23 cellular contexts compared by ENCODE assay signal in the genomic region with DNA sequence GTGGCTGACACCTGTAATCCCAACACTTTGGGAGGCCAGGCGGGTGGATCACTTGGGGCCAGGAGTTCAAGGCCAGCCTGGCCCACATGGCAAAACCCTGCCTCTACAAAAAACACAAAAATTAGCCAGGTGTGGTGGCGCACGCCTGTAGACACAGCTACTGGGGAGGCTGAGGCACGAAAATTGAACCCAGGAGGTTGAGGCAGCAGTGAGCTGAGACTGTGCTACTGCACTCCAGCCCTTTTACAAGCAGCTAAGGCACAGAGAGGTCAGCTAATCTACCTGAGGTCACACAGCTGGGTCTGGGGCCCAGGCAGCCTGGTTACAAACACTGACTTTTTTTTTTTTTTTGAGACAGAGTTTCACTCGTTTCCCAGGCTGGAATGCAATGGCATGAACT. TPM values are rescaled to one million over a fixed set of nuclear protein-coding genes. Genes with fewer than 3 reads are reported as not detected.
DNase-seq lines count a peak whose midpoint lies in the region; ATAC-seq and TF ChIP-seq lines count a peak whose summit lies in the region.
"Had no signal": no experiment of that assay in that cellular context is flagged by ENCODE, and none has a peak within 500 bp of the region (broad histone marks: within the 10 kb centered on the region; RNA-seq: fewer than 3 reads in every experiment).

No MANE protein-coding gene starts in this region.

- no peak overlapping the region for H2AFZ ChIP-seq in MM.1S (ENCODE audit: low read length)
- H2AFZ ChIP-seq: PC-9 had no signal

- no peak for TF ChIP-seq EP300 in gastroesophageal sphincter (IDR thresholded peaks at IDR 0.05)

- H3K36me3 Mint-ChIP-seq in central memory CD8-positive, alpha-beta T cell (ENCODE audit: insufficient read depth), result peaks cover 13% of the 10 kb centered on the region

- no peaks in the 10 kb centered on the region for H3K27me3 Mint-ChIP-seq in central memory CD8-positive, alpha-beta T cell

- no peak overlapping the region for H3K4me3 Mint-ChIP-seq in central memory CD8-positive, alpha-beta T cell

- H3K9me3 ChIP-seq in left ventricle myocardium inferior (replicated peaks) (no peaks in the 10 kb centered on the region), MM.1S (replicated peaks; ENCODE audit: insufficient read depth, low read length) (no peaks in the 10 kb centered on the region), uterus (no peaks in the 10 kb centered on the region), gastroesophageal sphincter (no peaks in the 10 kb centered on the region)
- H3K9me3 ChIP-seq: HAP-1 had no signal

- no peaks in the 10 kb centered on the region for H3K9me2 ChIP-seq in MM.1S (replicated peaks; ENCODE audit: insufficient read depth, low read length)

- peak overlapping the region; percentile 79 for H3K27ac Mint-ChIP-seq in central memory CD8-positive, alpha-beta T cell (ENCODE audit: low read depth)

- H3K9me3 Mint-ChIP-seq in central memory CD8-positive, alpha-beta T cell, result no peaks in the 10 kb centered on the region

- ATAC-seq in Right ventricle myocardium inferior (no peak), GM18861 (IDR thresholded peaks at IDR 0.05; ENCODE audit: unreplicated experiment) (no peak), gastroesophageal sphincter (no peak)
- ATAC-seq in central memory CD8-positive, alpha-beta T cell (replicated peaks; ENCODE audit: extremely low read depth, poor library complexity, severe bottlenecking), result no peak

- H3K4me3 ChIP-seq in left ventricle myocardium inferior, result no peak overlapping the region
- no peak overlapping the region for H3K4me3 ChIP-seq in MM.1S (ENCODE audit: low read length)
- no peak overlapping the region for H3K4me3 ChIP-seq in uterus
- H3K4me3 ChIP-seq in gastroesophageal sphincter, result no peak overlapping the region
- H3K4me3 ChIP-seq: HAP-1, PC-9 had no signal

- TF ChIP-seq CTCF in left ventricle myocardium inferior (IDR thresholded peaks at IDR 0.05; ENCODE audit: borderline replicate concordance) (no peak), MM.1S (IDR thresholded peaks at IDR 0.05; ENCODE audit: low read length) (no peak), uterus (IDR thresholded peaks at IDR 0.05) (no peak), gastroesophageal sphincter (IDR thresholded peaks at IDR 0.05) (no peak)

- intact Hi-C loops in left ventricle myocardium inferior (cut with micrococcal nuclease), result no loop called here
- intact Hi-C loops in Right ventricle myocardium inferior (cut with DNase I), result no loop called here
- intact Hi-C loops in uterus (cut with DNase I; ENCODE audit: low total_unique reads), result no loop called here

- no peak overlapping the region for H3K4me2 ChIP-seq in MM.1S (ENCODE audit: low read depth, low read length)
- H3K4me2 ChIP-seq: PC-9 had no signal

- no peak for DNase-seq in left ventricle myocardium inferior
- no peak for DNase-seq in Right ventricle myocardium inferior (ENCODE audit: missing footprints)
- no peak for DNase-seq in MM.1S
- no peak for DNase-seq in central memory CD8-positive, alpha-beta T cell (ENCODE audit: low spot score in 2 of 2)
- DNase-seq in uterus, result no peak
- no peak for DNase-seq in stimulated activated naive CD4-positive, alpha-beta T cell treated with Interleukin-2 at 50 U/mL for 16 hours (lab: John Stamatoyannopoulos, UW)
- DNase-seq: 8988T; ACHN; GOT3; IMR-90; MV-4-11; NCI-H1105 treated with DMSO at 0.1 percent for 48 hours; NCI-H146; NCI-H1930; NCI-H446; NCI-H524 treated with DMSO at 0.1 percent for 48 hours; NCI-H82; NK-92 treated with Interleukin-12 subunit alpha and Interleukin-12 subunit beta, amount 100 ng/mL, for 24 hours; PC-9; SHP77 treated with DMSO at 0.1 percent for 48 hours had no signal

- H3K4me1 Mint-ChIP-seq in central memory CD8-positive, alpha-beta T cell, result peaks cover 54% of the 10 kb centered on the region

- H3K36me3 ChIP-seq in left ventricle myocardium inferior, result no peaks in the 10 kb centered on the region
- H3K36me3 ChIP-seq in MM.1S (replicated peaks; ENCODE audit: insufficient read depth, low read length), result no peaks in the 10 kb centered on the region
- no peaks in the 10 kb centered on the region for H3K36me3 ChIP-seq in uterus
- no peaks in the 10 kb centered on the region for H3K36me3 ChIP-seq in gastroesophageal sphincter
- H3K36me3 ChIP-seq: HAP-1 had no signal

- H3K4me1 ChIP-seq in left ventricle myocardium inferior (peaks cover 93% of the 10 kb centered on the region), MM.1S (ENCODE audit: low read length) (peaks cover 67% of the 10 kb centered on the region), uterus (peaks cover 0 to 17% of the 10 kb centered on the region in 2 donors), gastroesophageal sphincter (peaks cover 0 to 65% (median 11%) of the 10 kb centered on the region in 3 donors)
- H3K4me1 ChIP-seq: HAP-1 had no signal

- no CpG with 5 or more reads among the region's 5 CpGs for WGBS in gastroesophageal sphincter (ENCODE audit: low coverage in 1 of 2), 2 donors

- 0 out of 2 replicates have a peak, but pooled peaks cover 11% of the 10 kb centered on the region for H4K20me1 ChIP-seq in MM.1S (ENCODE audit: insufficient read depth, low read length)

- H3K79me2 ChIP-seq in MM.1S (ENCODE audit: low read length), result peaks cover 100% of the 10 kb centered on the region

- H3F3A ChIP-seq in MM.1S (ENCODE audit: insufficient read depth, low read length), result peaks cover 20% of the 10 kb centered on the region

- peak overlapping the region; percentile 72 for H3K27ac ChIP-seq in left ventricle myocardium inferior (replicated peaks)
- H3K27ac ChIP-seq in MM.1S (ENCODE audit: low read length), result peak overlapping the region; percentile 86; the same call in 1 of the 2 replicates
- peak overlapping the region; percentile 75 to 85 for H3K27ac ChIP-seq in uterus
- no peak overlapping the region for H3K27ac ChIP-seq in gastroesophageal sphincter
- H3K27ac ChIP-seq: PC-9 had no signal

- peak overlapping the region; percentile 26; the same call in 1 of the 2 replicates for H3K9ac ChIP-seq in MM.1S (ENCODE audit: low read length)

- no peaks in the 10 kb centered on the region for H3K27me3 ChIP-seq in left ventricle myocardium inferior (ENCODE audit: low read depth)
- no peaks in the 10 kb centered on the region for H3K27me3 ChIP-seq in MM.1S (replicated peaks; ENCODE audit: insufficient read depth, low read length)
- H3K27me3 ChIP-seq in uterus, result no peaks in the 10 kb centered on the region
- no peaks in the 10 kb centered on the region for H3K27me3 ChIP-seq in gastroesophageal sphincter

- no peak for TF ChIP-seq POLR2A in uterus (IDR thresholded peaks at IDR 0.05)
- no peak for TF ChIP-seq POLR2A in gastroesophageal sphincter (IDR thresholded peaks at IDR 0.05)

RNA-seq across cellular contexts. Expression of a gene that starts 27.2 kb away (rescaled TPM):
- total RNA-seq in left ventricle myocardium inferior (4.0 TPM), Right ventricle myocardium inferior (6.1 TPM), uterus (10 to 100 TPM in 1 of 4 donors, 1 to 10 TPM in 3; 1.5 to 13.5 (median 3.6) TPM), gastroesophageal sphincter (10 to 100 TPM in 1 of 4 donors, 1 to 10 TPM in 3; 5.8 to 10.5 (median 8.3) TPM)

RNA-seq across cellular contexts. Expression of a gene that starts 28.6 kb away (rescaled TPM):
- total RNA-seq in left ventricle myocardium inferior (26.8 TPM), Right ventricle myocardium inferior (23.5 TPM), uterus (10 to 100 TPM; 10.2 to 39.8 (median 19.8) TPM), gastroesophageal sphincter (10 to 100 TPM; 24.9 to 35.5 (median 29.7) TPM)

RNA-seq across cellular contexts. Expression of a gene that starts 58.6 kb away (rescaled TPM):
- 19.3 TPM for total RNA-seq in left ventricle myocardium inferior
- 17.3 TPM for total RNA-seq in Right ventricle myocardium inferior
- 10 to 100 TPM in 1 of 4 donors, 1 to 10 TPM in 3; 1.8 to 47.9 (median 7.8) TPM for total RNA-seq in uterus
- 10 to 100 TPM in 1 of 4 donors, 1 to 10 TPM in 3; 5.7 to 12.7 (median 6.6) TPM for total RNA-seq in gastroesophageal sphincter

RNA-seq across cellular contexts. Expression of a gene that starts 59.1 kb away (rescaled TPM):
- total RNA-seq in left ventricle myocardium inferior (30.8 TPM), Right ventricle myocardium inferior (30.8 TPM), uterus (100 to 1,000 TPM in 1 of 4 donors, 10 to 100 TPM in 3; 26.6 to 144 (median 85.0) TPM), gastroesophageal sphincter (100 to 1,000 TPM in 1 of 4 donors, 10 to 100 TPM in 3; 73.4 to 112 (median 86.0) TPM)

Comparison
In these comparisons a context has a peak if more than half of its experiments do, and no peak if none do; other contexts are left out.
1. H3K27ac ChIP-seq: peak in left ventricle myocardium inferior (single experiment), MM.1S (single experiment) and uterus (2 of 2); none in gastroesophageal sphincter (0 of 4).